1 cellular context compared by ENCODE assay signal in the genomic region with DNA sequence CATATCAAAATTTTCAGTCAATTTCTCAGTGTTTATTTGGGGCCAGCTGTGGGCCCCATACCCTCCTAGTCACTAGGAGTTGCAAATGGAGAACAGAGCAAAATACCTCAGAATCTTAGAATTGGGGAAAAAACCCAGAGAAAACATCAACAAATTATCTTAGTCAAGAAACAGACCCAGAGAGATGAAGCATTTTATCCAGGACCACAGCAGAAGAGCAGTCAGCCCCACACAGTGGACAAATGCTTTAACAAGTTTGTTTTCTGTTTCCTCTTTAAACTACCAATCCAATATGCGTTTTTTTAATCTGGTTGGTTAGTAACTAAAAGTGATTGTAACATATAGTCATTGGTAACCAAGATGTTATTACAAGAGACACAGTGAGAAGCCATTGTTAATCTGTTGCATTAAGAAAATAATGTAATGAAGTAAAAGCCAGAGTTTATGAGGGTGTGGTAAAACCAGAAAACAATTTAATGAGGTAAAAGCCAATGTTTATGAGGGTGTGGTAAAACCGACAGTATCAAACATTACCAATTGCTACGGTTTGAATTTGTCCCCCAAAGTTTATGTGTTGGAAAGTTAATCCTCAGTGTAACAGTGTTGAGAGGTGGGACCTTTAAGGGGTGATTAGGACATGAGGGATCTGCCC.
TF ChIP-seq lines count a peak whose summit lies in the region.

No MANE protein-coding gene starts in this region.

TF ChIP-seq in GM23338, 12 proteins besides CTCF, POLR2A, EP300 and RAD21 (continued from another document):
- TF ChIP-seq, protein P1, sequence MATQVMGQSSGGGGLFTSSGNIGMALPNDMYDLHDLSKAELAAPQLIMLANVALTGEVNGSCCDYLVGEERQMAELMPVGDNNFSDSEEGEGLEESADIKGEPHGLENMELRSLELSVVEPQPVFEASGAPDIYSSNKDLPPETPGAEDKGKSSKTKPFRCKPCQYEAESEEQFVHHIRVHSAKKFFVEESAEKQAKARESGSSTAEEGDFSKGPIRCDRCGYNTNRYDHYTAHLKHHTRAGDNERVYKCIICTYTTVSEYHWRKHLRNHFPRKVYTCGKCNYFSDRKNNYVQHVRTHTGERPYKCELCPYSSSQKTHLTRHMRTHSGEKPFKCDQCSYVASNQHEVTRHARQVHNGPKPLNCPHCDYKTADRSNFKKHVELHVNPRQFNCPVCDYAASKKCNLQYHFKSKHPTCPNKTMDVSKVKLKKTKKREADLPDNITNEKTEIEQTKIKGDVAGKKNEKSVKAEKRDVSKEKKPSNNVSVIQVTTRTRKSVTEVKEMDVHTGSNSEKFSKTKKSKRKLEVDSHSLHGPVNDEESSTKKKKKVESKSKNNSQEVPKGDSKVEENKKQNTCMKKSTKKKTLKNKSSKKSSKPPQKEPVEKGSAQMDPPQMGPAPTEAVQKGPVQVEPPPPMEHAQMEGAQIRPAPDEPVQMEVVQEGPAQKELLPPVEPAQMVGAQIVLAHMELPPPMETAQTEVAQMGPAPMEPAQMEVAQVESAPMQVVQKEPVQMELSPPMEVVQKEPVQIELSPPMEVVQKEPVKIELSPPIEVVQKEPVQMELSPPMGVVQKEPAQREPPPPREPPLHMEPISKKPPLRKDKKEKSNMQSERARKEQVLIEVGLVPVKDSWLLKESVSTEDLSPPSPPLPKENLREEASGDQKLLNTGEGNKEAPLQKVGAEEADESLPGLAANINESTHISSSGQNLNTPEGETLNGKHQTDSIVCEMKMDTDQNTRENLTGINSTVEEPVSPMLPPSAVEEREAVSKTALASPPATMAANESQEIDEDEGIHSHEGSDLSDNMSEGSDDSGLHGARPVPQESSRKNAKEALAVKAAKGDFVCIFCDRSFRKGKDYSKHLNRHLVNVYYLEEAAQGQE (IDR thresholded peaks at IDR 0.05; ENCODE audit: unreplicated experiment) = no peak
- TF ChIP-seq NANOG (IDR thresholded peaks at IDR 0.05; ENCODE audit: borderline replicate concordance) (no peak), ZNF114 (CRISPR knock-in tag; IDR thresholded peaks at IDR 0.05) (no peak), STAT1 (IDR thresholded peaks at IDR 0.05; ENCODE audit: unreplicated experiment) (no peak), EZH2 (IDR thresholded peaks at IDR 0.05; ENCODE audit: low read depth, unreplicated experiment) (no peak), CREB1 (CRISPR knock-in tag; IDR thresholded peaks at IDR 0.05; ENCODE audit: low read depth) (no peak), EZH2phosphoT487 (IDR thresholded peaks at IDR 0.05; ENCODE audit: unreplicated experiment) (no peak), JUNB (IDR thresholded peaks at IDR 0.05; ENCODE audit: unreplicated experiment) (no peak), POLR2AphosphoS5 (IDR thresholded peaks at IDR 0.05; ENCODE audit: low read depth) (no peak)
- TF ChIP-seq, protein P2, sequence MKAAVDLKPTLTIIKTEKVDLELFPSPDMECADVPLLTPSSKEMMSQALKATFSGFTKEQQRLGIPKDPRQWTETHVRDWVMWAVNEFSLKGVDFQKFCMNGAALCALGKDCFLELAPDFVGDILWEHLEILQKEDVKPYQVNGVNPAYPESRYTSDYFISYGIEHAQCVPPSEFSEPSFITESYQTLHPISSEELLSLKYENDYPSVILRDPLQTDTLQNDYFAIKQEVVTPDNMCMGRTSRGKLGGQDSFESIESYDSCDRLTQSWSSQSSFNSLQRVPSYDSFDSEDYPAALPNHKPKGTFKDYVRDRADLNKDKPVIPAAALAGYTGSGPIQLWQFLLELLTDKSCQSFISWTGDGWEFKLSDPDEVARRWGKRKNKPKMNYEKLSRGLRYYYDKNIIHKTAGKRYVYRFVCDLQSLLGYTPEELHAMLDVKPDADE (IDR thresholded peaks at IDR 0.05) = no peak
- TF ChIP-seq, protein P3, sequence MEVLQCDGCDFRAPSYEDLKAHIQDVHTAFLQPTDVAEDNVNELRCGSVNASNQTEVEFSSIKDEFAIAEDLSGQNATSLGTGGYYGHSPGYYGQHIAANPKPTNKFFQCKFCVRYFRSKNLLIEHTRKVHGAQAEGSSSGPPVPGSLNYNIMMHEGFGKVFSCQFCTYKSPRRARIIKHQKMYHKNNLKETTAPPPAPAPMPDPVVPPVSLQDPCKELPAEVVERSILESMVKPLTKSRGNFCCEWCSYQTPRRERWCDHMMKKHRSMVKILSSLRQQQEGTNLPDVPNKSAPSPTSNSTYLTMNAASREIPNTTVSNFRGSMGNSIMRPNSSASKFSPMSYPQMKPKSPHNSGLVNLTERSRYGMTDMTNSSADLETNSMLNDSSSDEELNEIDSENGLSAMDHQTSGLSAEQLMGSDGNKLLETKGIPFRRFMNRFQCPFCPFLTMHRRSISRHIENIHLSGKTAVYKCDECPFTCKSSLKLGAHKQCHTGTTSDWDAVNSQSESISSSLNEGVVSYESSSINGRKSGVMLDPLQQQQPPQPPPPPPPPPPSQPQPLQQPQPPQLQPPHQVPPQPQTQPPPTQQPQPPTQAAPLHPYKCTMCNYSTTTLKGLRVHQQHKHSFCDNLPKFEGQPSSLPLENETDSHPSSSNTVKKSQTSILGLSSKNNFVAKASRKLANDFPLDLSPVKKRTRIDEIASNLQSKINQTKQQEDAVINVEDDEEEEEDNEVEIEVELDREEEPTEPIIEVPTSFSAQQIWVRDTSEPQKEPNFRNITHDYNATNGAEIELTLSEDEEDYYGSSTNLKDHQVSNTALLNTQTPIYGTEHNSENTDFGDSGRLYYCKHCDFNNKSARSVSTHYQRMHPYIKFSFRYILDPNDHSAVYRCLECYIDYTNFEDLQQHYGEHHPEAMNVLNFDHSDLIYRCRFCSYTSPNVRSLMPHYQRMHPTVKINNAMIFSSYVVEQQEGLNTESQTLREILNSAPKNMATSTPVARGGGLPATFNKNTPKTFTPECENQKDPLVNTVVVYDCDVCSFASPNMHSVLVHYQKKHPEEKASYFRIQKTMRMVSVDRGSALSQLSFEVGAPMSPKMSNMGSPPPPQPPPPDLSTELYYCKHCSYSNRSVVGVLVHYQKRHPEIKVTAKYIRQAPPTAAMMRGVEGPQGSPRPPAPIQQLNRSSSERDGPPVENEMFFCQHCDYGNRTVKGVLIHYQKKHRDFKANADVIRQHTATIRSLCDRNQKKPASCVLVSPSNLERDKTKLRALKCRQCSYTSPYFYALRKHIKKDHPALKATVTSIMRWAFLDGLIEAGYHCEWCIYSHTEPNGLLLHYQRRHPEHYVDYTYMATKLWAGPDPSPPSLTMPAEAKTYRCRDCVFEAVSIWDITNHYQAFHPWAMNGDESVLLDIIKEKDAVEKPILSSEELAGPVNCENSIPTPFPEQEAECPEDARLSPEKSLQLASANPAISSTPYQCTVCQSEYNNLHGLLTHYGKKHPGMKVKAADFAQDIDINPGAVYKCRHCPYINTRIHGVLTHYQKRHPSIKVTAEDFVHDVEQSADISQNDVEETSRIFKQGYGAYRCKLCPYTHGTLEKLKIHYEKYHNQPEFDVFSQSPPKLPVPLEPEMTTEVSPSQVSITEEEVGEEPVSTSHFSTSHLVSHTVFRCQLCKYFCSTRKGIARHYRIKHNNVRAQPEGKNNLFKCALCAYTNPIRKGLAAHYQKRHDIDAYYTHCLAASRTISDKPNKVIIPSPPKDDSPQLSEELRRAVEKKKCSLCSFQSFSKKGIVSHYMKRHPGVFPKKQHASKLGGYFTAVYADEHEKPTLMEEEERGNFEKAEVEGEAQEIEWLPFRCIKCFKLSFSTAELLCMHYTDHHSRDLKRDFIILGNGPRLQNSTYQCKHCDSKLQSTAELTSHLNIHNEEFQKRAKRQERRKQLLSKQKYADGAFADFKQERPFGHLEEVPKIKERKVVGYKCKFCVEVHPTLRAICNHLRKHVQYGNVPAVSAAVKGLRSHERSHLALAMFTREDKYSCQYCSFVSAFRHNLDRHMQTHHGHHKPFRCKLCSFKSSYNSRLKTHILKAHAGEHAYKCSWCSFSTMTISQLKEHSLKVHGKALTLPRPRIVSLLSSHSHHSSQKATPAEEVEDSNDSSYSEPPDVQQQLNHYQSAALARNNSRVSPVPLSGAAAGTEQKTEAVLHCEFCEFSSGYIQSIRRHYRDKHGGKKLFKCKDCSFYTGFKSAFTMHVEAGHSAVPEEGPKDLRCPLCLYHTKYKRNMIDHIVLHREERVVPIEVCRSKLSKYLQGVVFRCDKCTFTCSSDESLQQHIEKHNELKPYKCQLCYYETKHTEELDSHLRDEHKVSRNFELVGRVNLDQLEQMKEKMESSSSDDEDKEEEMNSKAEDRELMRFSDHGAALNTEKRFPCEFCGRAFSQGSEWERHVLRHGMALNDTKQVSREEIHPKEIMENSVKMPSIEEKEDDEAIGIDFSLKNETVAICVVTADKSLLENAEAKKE (CRISPR knock-in tag; IDR thresholded peaks at IDR 0.05) = no peak
